In the genomic region with DNA sequence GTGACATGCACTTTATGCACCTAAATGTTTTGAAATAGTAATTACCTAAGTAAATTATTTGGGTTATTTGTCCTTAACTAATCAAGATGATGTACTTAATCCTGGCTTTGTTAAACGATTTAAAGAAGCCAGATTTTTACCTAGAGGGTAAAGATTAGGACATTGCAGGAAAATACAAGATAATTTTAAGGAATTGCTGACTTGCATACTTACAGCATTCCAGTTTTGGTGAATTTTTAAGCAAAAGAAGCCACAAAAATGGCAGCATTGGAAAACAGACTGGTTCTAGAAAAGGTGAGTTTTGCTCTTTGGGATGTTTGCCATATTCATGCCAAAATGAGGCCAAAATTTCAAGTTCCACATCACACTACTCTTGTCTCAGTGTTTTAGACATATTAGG, we compare ENCODE assay signal across 1 cellular context.
TF ChIP-seq lines count a peak whose summit lies in the region.

No MANE protein-coding gene starts in this region.

TF ChIP-seq in SK-N-SH, 30 proteins besides CTCF, POLR2A, EP300 and RAD21 (continued from another document):
- TF ChIP-seq FOXM1 (IDR thresholded peaks at IDR 0.05; ENCODE audit: low read depth): no peak
